9 cellular contexts compared by ENCODE assay signal in genomic region chr18:37299471-37300304, GRCh38.
DNase-seq lines count a peak whose midpoint lies in the region; ATAC-seq and TF ChIP-seq lines count a peak whose summit lies in the region.
"Had no signal": no experiment of that assay in that cellular context is flagged by ENCODE, and none has a peak within 500 bp of the region (broad histone marks: within the 10 kb centered on the region; RNA-seq: fewer than 3 reads in every experiment).

No MANE protein-coding gene starts in this region.

- ATAC-seq in GM21423 (IDR thresholded peaks at IDR 0.05; ENCODE audit: unreplicated experiment) (peak; percentile 68), RWPE2 (ENCODE audit: low read depth) (peak; percentile 93)

- no peak overlapping the region for H2AFZ ChIP-seq in fibroblast of lung (ENCODE audit: low read length)

- H3K9ac ChIP-seq in fibroblast of lung (ENCODE audit: insufficient read depth, low read length) = no peak overlapping the region

- H3K4me3 Mint-ChIP-seq in neural crest cell = no peak overlapping the region
- H3K4me3 Mint-ChIP-seq: stimulated activated naive B cell treated with anti-CD40 and anti-IgM and Interleukin-4, amounts not matched to agents 10 μg/mL and 1 μg/mL and 100 μg/mL, for 72 hours had no signal

- H3K4me2 ChIP-seq in fibroblast of lung (ENCODE audit: extremely low read depth, insufficient read depth, low read length) = no peak overlapping the region

- no peaks in the 10 kb centered on the region for H3K9me3 Mint-ChIP-seq in neural crest cell
- H3K9me3 Mint-ChIP-seq: stimulated activated naive B cell treated with anti-CD40 and anti-IgM and Interleukin-4, amounts not matched to agents 10 μg/mL and 1 μg/mL and 100 μg/mL, for 72 hours had no signal

- TF ChIP-seq CTCF in RWPE2 (IDR thresholded peaks at IDR 0.05; ENCODE audit: poor library complexity, severe bottlenecking) (no peak), fibroblast of lung (conservative IDR thresholded peaks at IDR 0.05 in 1 of 2, IDR thresholded peaks at IDR 0.05 in 1 of 2; ENCODE audit: low read depth in 1 of 2, low read length in 2 of 2) (no peak), neural crest cell (conservative IDR thresholded peaks at IDR 0.05) (no peak)

- H3K4me1 Mint-ChIP-seq in neural crest cell = peaks cover 13% of the 10 kb centered on the region

- H3K4me1 ChIP-seq in RWPE2 (ENCODE audit: insufficient read depth, poor library complexity, severe bottlenecking) (no peaks in the 10 kb centered on the region), fibroblast of lung (ENCODE audit: control insufficient read depth, extremely low read depth, insufficient read depth, low read length) (peaks cover 7% of the 10 kb centered on the region)

- no peaks in the 10 kb centered on the region for H3K79me2 ChIP-seq in fibroblast of lung (ENCODE audit: control insufficient read depth, insufficient read depth, low read length)

- no peaks in the 10 kb centered on the region for H3K9me3 ChIP-seq in RWPE2 (ENCODE audit: severe bottlenecking)
- H3K9me3 ChIP-seq in fibroblast of lung (ENCODE audit: control insufficient read depth, insufficient read depth, low read depth, low read length) = no peaks in the 10 kb centered on the region

- H3K27ac ChIP-seq in RWPE2 (ENCODE audit: poor library complexity, severe bottlenecking) (no peak overlapping the region), fibroblast of lung (ENCODE audit: insufficient read depth, low read length) (no peak overlapping the region)

- in situ Hi-C loops in ACHN (cut with HindIII; ENCODE audit: low pct_ligation_motif_present, low pct_unique_long_range_greater_than_20kb, low sequenced_read_pairs) = no loop called here

- H3K27ac Mint-ChIP-seq in neural crest cell (ENCODE audit: unreplicated experiment) = peak overlapping the region; percentile 96

- H3K36me3 ChIP-seq in RWPE2 (ENCODE audit: low read depth) (no peaks in the 10 kb centered on the region), fibroblast of lung (ENCODE audit: control insufficient read depth, insufficient read depth, low read length) (no peaks in the 10 kb centered on the region)

- peak; percentile 97 for DNase-seq in ACHN
- DNase-seq in M059J (ENCODE audit: low read depth) = peak; percentile 98
- DNase-seq in RWPE2 (ENCODE audit: low spot score) = peak; percentile 84
- DNase-seq in fibroblast of lung (ENCODE audit: low read depth in 2 of 2) = peak; percentile 95 to 97
- DNase-seq in neural crest cell (ENCODE audit: low read depth, low spot score) = no peak
- no peak for DNase-seq in stimulated activated CD4-positive, alpha-beta T cell treated with anti-CD3 and anti-CD28 coated beads, Interleukin-2, amount 100 ng/mL, for 24 hours
- DNase-seq in stimulated activated CD4-positive, alpha-beta T cell treated with anti-CD3 and anti-CD28 coated beads, Interleukin-2, amount 100 ng/mL, for 48 hours = no peak
- DNase-seq: stimulated activated naive B cell treated with anti-CD40 and anti-IgM and Interleukin-4, amounts not matched to agents 10 μg/mL and 1 μg/mL and 100 μg/mL, for 72 hours had no signal

- H3K36me3 Mint-ChIP-seq in neural crest cell (ENCODE audit: low read depth) = no peaks in the 10 kb centered on the region
- H3K36me3 Mint-ChIP-seq: stimulated activated naive B cell treated with anti-CD40 and anti-IgM and Interleukin-4, amounts not matched to agents 10 μg/mL and 1 μg/mL and 100 μg/mL, for 72 hours had no signal

- H3K27me3 ChIP-seq in RWPE2 (ENCODE audit: insufficient read depth, poor library complexity, severe bottlenecking) (no peaks in the 10 kb centered on the region), fibroblast of lung (ENCODE audit: control insufficient read depth, insufficient read depth, low read length) (no peaks in the 10 kb centered on the region)

- H3K4me3 ChIP-seq in RWPE2 (ENCODE audit: severe bottlenecking) (no peak overlapping the region), fibroblast of lung (replicated peaks in 1 of 4; ENCODE audit: control extremely low read depth in 1 of 4, insufficient read depth in 1 of 4, low read depth in 3 of 4, low read length in 4 of 4) (no peak overlapping the region)

- no peaks in the 10 kb centered on the region for H3K27me3 Mint-ChIP-seq in neural crest cell (ENCODE audit: low read depth)

- H4K20me1 ChIP-seq in fibroblast of lung (ENCODE audit: control insufficient read depth, extremely low read depth, insufficient read depth, low read length) = no peaks in the 10 kb centered on the region

Comparison
In these comparisons a context has a peak if more than half of its experiments do, and no peak if none do; other contexts are left out.
1. DNase-seq: peak in ACHN (single experiment), M059J (single experiment), RWPE2 (single experiment) and fibroblast of lung (2 of 2); none in neural crest cell (single experiment), stimulated activated CD4-positive, alpha-beta T cell treated with anti-CD3 and anti-CD28 coated beads, Interleukin-2, amount 100 ng/mL, for 24 hours (0 of 2) and stimulated activated CD4-positive, alpha-beta T cell treated with anti-CD3 and anti-CD28 coated beads, Interleukin-2, amount 100 ng/mL, for 48 hours (0 of 2).